Comparison of ENCODE assay signal across 1 cellular context in the genomic region with DNA sequence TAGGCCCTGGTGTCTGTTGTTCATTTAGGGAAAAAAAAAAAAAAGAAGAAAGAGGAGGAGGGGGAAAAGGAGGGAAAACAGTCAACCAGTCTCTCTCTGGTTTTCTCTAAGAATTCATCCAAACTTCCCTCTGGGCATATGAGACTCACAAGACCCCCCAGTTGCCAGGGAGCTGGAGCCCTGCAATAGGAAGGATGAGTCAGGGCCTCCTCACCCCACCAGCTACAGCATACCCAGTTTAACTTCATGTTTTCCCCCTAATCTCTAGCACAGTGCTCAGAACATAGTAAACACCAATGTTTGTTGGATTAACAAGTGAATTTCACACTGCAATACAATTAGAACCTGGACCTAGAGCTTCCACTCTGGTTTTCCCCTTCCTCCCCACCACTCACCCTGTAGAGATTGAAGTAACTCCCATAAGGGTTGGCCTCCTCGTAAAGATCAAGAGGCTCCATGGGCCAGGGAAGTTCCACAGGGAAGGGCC.
TF ChIP-seq lines count a peak whose summit lies in the region.

No MANE protein-coding gene starts in this region.

TF ChIP-seq in GM12878, 131 proteins besides CTCF, POLR2A, EP300 and RAD21:
- TF ChIP-seq MTA3 (IDR thresholded peaks at IDR 0.05; ENCODE audit: borderline replicate concordance, low read length) (0 out of 2 replicates have a peak, but pooled peaks have one; percentile 6), EZH2 (IDR thresholded peaks at IDR 0.05; ENCODE audit: borderline replicate concordance, control insufficient read depth, low read depth, low read length) (no peak), TCF7 (IDR thresholded peaks at IDR 0.05; ENCODE audit: borderline replicate concordance) (peak; percentile 21; the same call in 1 of the 2 replicates)
